ENCODE assay signal across 8 cellular contexts in the genomic region with DNA sequence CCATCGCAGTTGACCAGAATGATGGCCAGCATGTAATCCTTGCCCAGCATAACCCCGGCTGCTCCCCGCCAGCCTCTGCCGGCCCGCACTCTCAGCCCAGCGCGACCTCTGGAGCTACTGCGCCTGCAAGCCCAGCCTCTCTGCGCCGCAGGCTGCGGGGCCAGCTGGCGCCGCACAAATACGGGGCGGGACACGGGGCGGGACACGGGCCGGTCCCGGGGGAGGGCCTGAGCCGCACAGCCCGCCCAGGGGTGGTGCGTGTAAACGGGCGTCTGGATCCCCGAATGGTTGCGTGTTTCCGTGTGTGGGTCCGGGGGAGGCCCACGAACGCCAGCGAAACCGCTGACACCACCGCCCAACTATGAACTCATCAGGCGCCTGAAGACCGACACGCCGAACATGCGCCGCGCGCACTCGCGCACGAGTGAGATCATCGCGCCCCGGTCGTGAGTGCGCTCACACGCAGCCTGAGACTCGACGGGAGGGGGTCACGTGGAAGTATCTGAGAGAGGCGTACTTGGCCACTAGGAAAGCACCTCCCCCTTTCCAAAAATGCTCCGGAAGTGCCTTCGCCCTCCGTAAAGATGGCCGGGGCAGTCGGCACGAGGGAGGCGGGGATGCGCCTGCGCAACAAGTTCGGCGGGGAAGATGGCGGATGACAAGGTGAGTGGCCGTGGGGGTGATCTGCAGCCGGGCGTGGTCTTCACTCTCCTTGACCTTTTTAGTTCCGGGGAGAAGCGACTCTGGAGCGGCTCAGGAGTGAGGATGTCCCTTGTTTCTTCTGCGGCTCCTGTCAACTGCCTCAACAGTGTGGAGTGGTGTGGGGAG. TPM values are rescaled to one million over a fixed set of nuclear protein-coding genes. Genes with fewer than 3 reads are reported as not detected.
A peak's percentile ranks its signal among the peaks of the same experiment; 100 is the strongest.
DNase-seq lines count a peak whose midpoint lies in the region; ATAC-seq and TF ChIP-seq lines count a peak whose summit lies in the region.

A gene with protein sequence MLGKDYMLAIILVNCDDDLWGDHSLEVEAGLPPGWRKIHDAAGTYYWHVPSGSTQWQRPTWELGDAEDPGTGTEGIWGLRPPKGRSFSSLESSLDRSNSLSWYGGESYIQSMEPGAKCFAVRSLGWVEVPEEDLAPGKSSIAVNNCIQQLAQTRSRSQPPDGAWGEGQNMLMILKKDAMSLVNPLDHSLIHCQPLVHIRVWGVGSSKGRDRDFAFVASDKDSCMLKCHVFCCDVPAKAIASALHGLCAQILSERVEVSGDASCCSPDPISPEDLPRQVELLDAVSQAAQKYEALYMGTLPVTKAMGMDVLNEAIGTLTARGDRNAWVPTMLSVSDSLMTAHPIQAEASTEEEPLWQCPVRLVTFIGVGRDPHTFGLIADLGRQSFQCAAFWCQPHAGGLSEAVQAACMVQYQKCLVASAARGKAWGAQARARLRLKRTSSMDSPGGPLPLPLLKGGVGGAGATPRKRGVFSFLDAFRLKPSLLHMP (minus strand): TSS at position 403 of the 828 bp plus-strand sequence. CDS start 353 bp downstream, at position 50.
A gene with protein sequence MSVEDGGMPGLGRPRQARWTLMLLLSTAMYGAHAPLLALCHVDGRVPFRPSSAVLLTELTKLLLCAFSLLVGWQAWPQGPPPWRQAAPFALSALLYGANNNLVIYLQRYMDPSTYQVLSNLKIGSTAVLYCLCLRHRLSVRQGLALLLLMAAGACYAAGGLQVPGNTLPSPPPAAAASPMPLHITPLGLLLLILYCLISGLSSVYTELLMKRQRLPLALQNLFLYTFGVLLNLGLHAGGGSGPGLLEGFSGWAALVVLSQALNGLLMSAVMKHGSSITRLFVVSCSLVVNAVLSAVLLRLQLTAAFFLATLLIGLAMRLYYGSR (plus strand): TSS at position 633 of the 828 bp plus-strand sequence. CDS start 2,342 bp downstream, outside the sequence.

- peak within 1 kb of the TSS; percentile 73 to 97 for H3K9ac ChIP-seq in liver (ENCODE audit: low read depth in 1 of 2, low read length in 2 of 2)

- H3K27me3 ChIP-seq in liver (ENCODE audit: control insufficient read depth in 4 of 4, insufficient read depth in 4 of 4, low read length in 3 of 4) = no peaks in the 10 kb centered on the region

- H3K9me3 Mint-ChIP-seq in activated CD4-positive, alpha-beta memory T cell treated with anti-CD3 and anti-CD28 coated beads for 36 hours = no peaks in the 10 kb centered on the region

- TF ChIP-seq CTCF in C4-2B (conservative IDR thresholded peaks at IDR 0.05) (no peak), liver (IDR thresholded peaks at IDR 0.05; ENCODE audit: low read depth, low read length, missing input control) (no peak)

- peak within 1 kb of the TSS; percentile 66 to 97 (median 93) for H3K4me3 ChIP-seq in liver (ENCODE audit: low read depth in 1 of 3, low read length in 3 of 3)

- no peaks in the 10 kb centered on the region for H3K27me3 Mint-ChIP-seq in activated CD4-positive, alpha-beta memory T cell treated with anti-CD3 and anti-CD28 coated beads for 36 hours

- DNase-seq in NCI-H82 treated with DMSO at 0.1 percent for 48 hours (lab: John Stamatoyannopoulos, UW; ENCODE audit: unreplicated experiment) (peak; percentile 85), dermis microvascular lymphatic vessel endothelial cell (ENCODE audit: low read depth in 2 of 2) (peak; percentile 97)
- peak; percentile 98 for DNase-seq in activated CD4-positive, alpha-beta memory T cell treated with anti-CD3 and anti-CD28 coated beads for 36 hours
- DNase-seq in stimulated activated CD4-positive, alpha-beta T cell treated with anti-CD3 and anti-CD28 coated beads, Interleukin-4, amount 100 ng/mL, for 24 hours = peak; percentile 97

- no peaks in the 10 kb centered on the region for H3K9me3 ChIP-seq in liver (ENCODE audit: control insufficient read depth in 4 of 4, low read length in 3 of 4)

- peak within 1 kb of the TSS; percentile 91 for H3K4me3 Mint-ChIP-seq in activated CD4-positive, alpha-beta memory T cell treated with anti-CD3 and anti-CD28 coated beads for 36 hours

- peaks cover 47% of the 10 kb centered on the region for H3K4me1 Mint-ChIP-seq in activated CD4-positive, alpha-beta memory T cell treated with anti-CD3 and anti-CD28 coated beads for 36 hours (ENCODE audit: low read depth)

- ATAC-seq in GM19395 (IDR thresholded peaks at IDR 0.05; ENCODE audit: unreplicated experiment) (peak; percentile 90), HG03571 (IDR thresholded peaks at IDR 0.05; ENCODE audit: unreplicated experiment) (peak; percentile 83)

- intact Hi-C loops in activated CD4-positive, alpha-beta memory T cell treated with anti-CD3 and anti-CD28 coated beads for 36 hours (cut with micrococcal nuclease) = loop anchor here (1.0 to 5.0 kb wide), 6 partner anchors 17 to 312 kb away; a partner anchor contains a TSS

- H3K27ac ChIP-seq in C4-2B = peak within 1 kb of the TSS; percentile 97
- peak within 1 kb of the TSS; percentile 92 to 96 for H3K27ac ChIP-seq in liver (ENCODE audit: low read depth in 1 of 2, low read length in 2 of 2)

- peak; percentile 40 to 42 for TF ChIP-seq RAD21 in liver (IDR thresholded peaks at IDR 0.05)

- peaks cover 21% of the 10 kb centered on the region for H3K36me3 Mint-ChIP-seq in activated CD4-positive, alpha-beta memory T cell treated with anti-CD3 and anti-CD28 coated beads for 36 hours

- CTCF ChIA-PET in activated CD4-positive, alpha-beta memory T cell treated with anti-CD3 and anti-CD28 coated beads for 36 hours (lab: Charles Lee) = interaction anchor here (1.5 to 4.4 kb wide), 3 partner anchors 16 to 83 kb away, joined by 5 to 24 read pairs (median 14); a partner anchor contains a TSS

- H3K4me1 ChIP-seq in liver (ENCODE audit: control insufficient read depth in 4 of 4, insufficient read depth in 4 of 4, low read length in 3 of 4) = peaks cover 24 to 77% (median 70%) of the 10 kb centered on the region in 4 donors

- H3K27ac Mint-ChIP-seq in activated CD4-positive, alpha-beta memory T cell treated with anti-CD3 and anti-CD28 coated beads for 36 hours = peak within 1 kb of the TSS; percentile 93

- under 1% methylated on average over 74 of the region's 74 CpGs for WGBS in liver

- POLR2A ChIA-PET in activated CD4-positive, alpha-beta memory T cell treated with anti-CD3 and anti-CD28 coated beads for 36 hours (lab: Charles Lee) = interaction anchor here (0.5 to 1.9 kb wide), 10 partner anchors 14 to 457 kb away, joined by 3 to 6 read pairs (median 4); a partner anchor contains a TSS

- H3K36me3 ChIP-seq in liver (ENCODE audit: control insufficient read depth in 4 of 4, insufficient read depth in 3 of 4, low read depth in 1 of 4, low read length in 3 of 4) = peaks cover 6 to 20% (median 15%) of the 10 kb centered on the region in 4 donors

TF ChIP-seq in liver, 16 proteins besides CTCF, POLR2A, EP300 and RAD21 (continues in another document):
- TF ChIP-seq, protein P1, sequence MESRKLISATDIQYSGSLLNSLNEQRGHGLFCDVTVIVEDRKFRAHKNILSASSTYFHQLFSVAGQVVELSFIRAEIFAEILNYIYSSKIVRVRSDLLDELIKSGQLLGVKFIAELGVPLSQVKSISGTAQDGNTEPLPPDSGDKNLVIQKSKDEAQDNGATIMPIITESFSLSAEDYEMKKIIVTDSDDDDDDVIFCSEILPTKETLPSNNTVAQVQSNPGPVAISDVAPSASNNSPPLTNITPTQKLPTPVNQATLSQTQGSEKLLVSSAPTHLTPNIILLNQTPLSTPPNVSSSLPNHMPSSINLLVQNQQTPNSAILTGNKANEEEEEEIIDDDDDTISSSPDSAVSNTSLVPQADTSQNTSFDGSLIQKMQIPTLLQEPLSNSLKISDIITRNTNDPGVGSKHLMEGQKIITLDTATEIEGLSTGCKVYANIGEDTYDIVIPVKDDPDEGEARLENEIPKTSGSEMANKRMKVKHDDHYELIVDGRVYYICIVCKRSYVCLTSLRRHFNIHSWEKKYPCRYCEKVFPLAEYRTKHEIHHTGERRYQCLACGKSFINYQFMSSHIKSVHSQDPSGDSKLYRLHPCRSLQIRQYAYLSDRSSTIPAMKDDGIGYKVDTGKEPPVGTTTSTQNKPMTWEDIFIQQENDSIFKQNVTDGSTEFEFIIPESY (IDR thresholded peaks at IDR 0.05) = peak; percentile 81
- peak; percentile 61 to 91 for TF ChIP-seq GABPA (IDR thresholded peaks at IDR 0.05 in 1 of 2, conservative IDR thresholded peaks at IDR 0.05 in 1 of 2)
- TF ChIP-seq NR2F2 (IDR thresholded peaks at IDR 0.05) = peak; percentile 35
- peak; percentile 77 for TF ChIP-seq SP1 (IDR thresholded peaks at IDR 0.05)
- peak; percentile 53 for TF ChIP-seq TAF1 (conservative IDR thresholded peaks at IDR 0.05)
- peak; percentile 91 for TF ChIP-seq RXRA (IDR thresholded peaks at IDR 0.05)
- TF ChIP-seq JUND (IDR thresholded peaks at IDR 0.05) = peak; percentile 93 to 95
- TF ChIP-seq, protein P2, sequence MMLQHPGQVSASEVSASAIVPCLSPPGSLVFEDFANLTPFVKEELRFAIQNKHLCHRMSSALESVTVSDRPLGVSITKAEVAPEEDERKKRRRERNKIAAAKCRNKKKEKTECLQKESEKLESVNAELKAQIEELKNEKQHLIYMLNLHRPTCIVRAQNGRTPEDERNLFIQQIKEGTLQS (IDR thresholded peaks at IDR 0.05) = peak; percentile 55
- TF ChIP-seq FOXA2 (IDR thresholded peaks at IDR 0.05) = peak; percentile 22
- peak; percentile 99 for TF ChIP-seq YY1 (IDR thresholded peaks at IDR 0.05)
- peak in 1 of 2 donors; percentile 20 for TF ChIP-seq EGR1 (IDR thresholded peaks at IDR 0.05; ENCODE audit: low read depth in 2 of 2)
- TF ChIP-seq HNF4G (IDR thresholded peaks at IDR 0.05) = no peak
- peak; percentile 37 to 53 for TF ChIP-seq HNF4A (conservative IDR thresholded peaks at IDR 0.05)
- TF ChIP-seq, protein P3, sequence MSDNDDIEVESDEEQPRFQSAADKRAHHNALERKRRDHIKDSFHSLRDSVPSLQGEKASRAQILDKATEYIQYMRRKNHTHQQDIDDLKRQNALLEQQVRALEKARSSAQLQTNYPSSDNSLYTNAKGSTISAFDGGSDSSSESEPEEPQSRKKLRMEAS (IDR thresholded peaks at IDR 0.05) = peak; percentile 99

RNA-seq across cellular contexts. Expression of the first gene that starts in this region (rescaled TPM):
- total RNA-seq in activated CD4-positive, alpha-beta memory T cell treated with anti-CD3 and anti-CD28 coated beads for 36 hours = 10 to 100 TPM; 16.3 to 16.8 TPM
- 3.3 and 6.6 TPM in 2 replicates for total RNA-seq in dermis microvascular lymphatic vessel endothelial cell
- 10 to 100 TPM in 1 of 2 donors, 1 to 10 TPM in 1; 4.6 to 29.1 TPM for total RNA-seq in liver
- 10 to 100 TPM; 10.1 to 40.5 TPM for polyA plus RNA-seq in liver

RNA-seq across cellular contexts. Expression of the second gene that starts in this region (rescaled TPM):
- total RNA-seq in activated CD4-positive, alpha-beta memory T cell treated with anti-CD3 and anti-CD28 coated beads for 36 hours = 10 to 100 TPM; 68.7 to 69.7 TPM
- 14.8 and 27.9 TPM in 2 replicates for total RNA-seq in dermis microvascular lymphatic vessel endothelial cell
- 10 to 100 TPM; 17.5 to 31.5 TPM for total RNA-seq in liver
- polyA plus RNA-seq in liver = 10 to 100 TPM; 21.7 to 37.0 TPM

Comparison
In these comparisons a context has a peak if more than half of its experiments do, and no peak if none do; other contexts are left out.
1. Peak in every context shown above with its lines: DNase-seq, ATAC-seq, H3K4me3 ChIP-seq and H3K27ac ChIP-seq.